In the genomic region with DNA sequence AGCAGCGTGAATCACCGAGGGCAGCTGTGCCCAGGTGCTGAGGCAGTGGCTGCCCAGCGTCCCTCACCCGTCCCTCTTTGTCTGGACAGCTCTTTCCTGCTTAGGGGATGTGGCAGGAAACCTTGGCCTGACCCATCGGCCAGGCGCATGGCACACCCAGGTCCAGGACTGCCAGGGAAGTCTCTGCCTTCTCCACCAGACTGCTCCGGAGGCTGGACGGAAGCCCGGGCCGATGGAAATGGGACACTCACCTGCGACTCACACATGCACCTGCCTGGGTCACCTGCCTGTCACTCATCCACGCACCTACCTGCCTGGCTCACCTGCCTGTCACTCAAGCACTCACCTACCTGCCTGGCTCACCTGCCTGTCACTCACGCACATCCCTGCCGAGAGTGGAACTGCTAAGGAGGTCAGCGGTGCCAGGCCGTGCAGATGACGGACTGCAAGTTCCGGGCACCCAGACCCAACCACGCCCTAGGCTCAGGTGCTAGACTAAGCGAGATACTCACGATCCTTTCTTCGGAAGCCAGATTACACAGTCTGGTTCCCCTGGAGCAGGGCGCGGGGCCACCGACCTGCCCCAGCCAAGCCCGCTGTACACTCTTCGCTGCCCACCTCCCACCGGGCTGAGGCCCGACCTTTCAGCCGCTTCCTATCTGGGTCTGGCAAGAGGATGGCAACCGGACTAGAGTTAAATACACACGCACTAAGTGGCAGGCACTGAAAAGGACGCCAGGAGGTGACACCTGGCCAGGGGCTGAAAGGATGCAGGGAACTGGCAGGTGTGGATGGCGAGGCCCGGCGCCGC, we compare ENCODE assay signal across 8 cellular contexts. TPM values are rescaled to one million over a fixed set of nuclear protein-coding genes. Genes with fewer than 3 reads are reported as not detected.
DNase-seq lines count a peak whose midpoint lies in the region; ATAC-seq and TF ChIP-seq lines count a peak whose summit lies in the region.

No MANE protein-coding gene starts in this region.

- H3K27me3 Mint-ChIP-seq in activated T-helper 1 cell treated with anti-CD3 and anti-CD28 coated beads, Interleukin-12 subunit alpha, Interleukin-12 subunit beta, Interleukin-2, Interleukin-4 antibody, amounts not matched to agents 30 ng/mL and 10 ng/mL and 1 ng/mL, durations not matched to agents 14 hours and 24 hours and 36 hours (ENCODE audit: insufficient read depth) = no peaks in the 10 kb centered on the region

- H3K9me3 ChIP-seq in iPS-18c (ENCODE audit: control insufficient read depth, insufficient read depth, low read length) = no peaks in the 10 kb centered on the region

- H3K4me3 Mint-ChIP-seq in activated T-helper 1 cell treated with anti-CD3 and anti-CD28 coated beads, Interleukin-12 subunit alpha, Interleukin-12 subunit beta, Interleukin-2, Interleukin-4 antibody, amounts not matched to agents 30 ng/mL and 10 ng/mL and 1 ng/mL, durations not matched to agents 14 hours and 24 hours and 36 hours = peak overlapping the region; percentile 90

- H3K9me3 Mint-ChIP-seq in activated T-helper 1 cell treated with anti-CD3 and anti-CD28 coated beads, Interleukin-12 subunit alpha, Interleukin-12 subunit beta, Interleukin-2, Interleukin-4 antibody, amounts not matched to agents 30 ng/mL and 10 ng/mL and 1 ng/mL, durations not matched to agents 14 hours and 24 hours and 36 hours = no peaks in the 10 kb centered on the region

- H3K4me3 ChIP-seq in AG09309 (ENCODE audit: control insufficient read depth, low read depth, low read length) (peak overlapping the region; percentile 83), iPS-18c (ENCODE audit: insufficient read depth, low read depth, low read length) (peak overlapping the region; percentile 86)

- ATAC-seq in HG03354 (IDR thresholded peaks at IDR 0.05; ENCODE audit: poor library complexity, severe bottlenecking, unreplicated experiment) (peak; percentile 15), HG02759 (IDR thresholded peaks at IDR 0.05; ENCODE audit: unreplicated experiment) (no peak)

- no peak for TF ChIP-seq CTCF in AG09309 (IDR thresholded peaks at IDR 0.05; ENCODE audit: control insufficient read depth, insufficient read depth, low read depth, low read length, missing control alignments)

- H3K27ac ChIP-seq in substantia nigra (ENCODE audit: low read depth, low read length, poor library complexity, severe bottlenecking) = peak overlapping the region; percentile 68

- DNase-seq in AG09309 (ENCODE audit: low read depth) (no peak), substantia nigra (lab: John Stamatoyannopoulos, UW) (no peak), SK-N-DZ (ENCODE audit: low spot score) (no peak)
- DNase-seq in activated T-helper 1 cell treated with anti-CD3 and anti-CD28 coated beads, Interleukin-12 subunit alpha, Interleukin-12 subunit beta, Interleukin-2, Interleukin-4 antibody, amounts not matched to agents 30 ng/mL and 10 ng/mL and 1 ng/mL, durations not matched to agents 14 hours and 24 hours and 36 hours (ENCODE audit: low spot score) = no peak
- no peak for DNase-seq in stimulated activated CD4-positive, alpha-beta T cell treated with anti-CD3 and anti-CD28 coated beads, Interleukin-1b, Interleukin-23, amount 100 ng/mL, for 48 hours

- H3K36me3 Mint-ChIP-seq in activated T-helper 1 cell treated with anti-CD3 and anti-CD28 coated beads, Interleukin-12 subunit alpha, Interleukin-12 subunit beta, Interleukin-2, Interleukin-4 antibody, amounts not matched to agents 30 ng/mL and 10 ng/mL and 1 ng/mL, durations not matched to agents 14 hours and 24 hours and 36 hours (ENCODE audit: low read depth) = peaks cover 24% of the 10 kb centered on the region

- peaks cover 40% of the 10 kb centered on the region for H3K4me1 Mint-ChIP-seq in activated T-helper 1 cell treated with anti-CD3 and anti-CD28 coated beads, Interleukin-12 subunit alpha, Interleukin-12 subunit beta, Interleukin-2, Interleukin-4 antibody, amounts not matched to agents 30 ng/mL and 10 ng/mL and 1 ng/mL, durations not matched to agents 14 hours and 24 hours and 36 hours (ENCODE audit: low read depth)

- H3K27ac Mint-ChIP-seq in activated T-helper 1 cell treated with anti-CD3 and anti-CD28 coated beads, Interleukin-12 subunit alpha, Interleukin-12 subunit beta, Interleukin-2, Interleukin-4 antibody, amounts not matched to agents 30 ng/mL and 10 ng/mL and 1 ng/mL, durations not matched to agents 14 hours and 24 hours and 36 hours = peak overlapping the region; percentile 63

- intact Hi-C loops in activated T-helper 1 cell treated with anti-CD3 and anti-CD28 coated beads, Interleukin-12 subunit alpha, Interleukin-12 subunit beta, Interleukin-2, Interleukin-4 antibody, amounts not matched to agents 30 ng/mL and 10 ng/mL and 1 ng/mL, durations not matched to agents 14 hours and 24 hours and 36 hours (cut with micrococcal nuclease) = loop anchor here (1.0 to 5.0 kb wide), 4 partner anchors 35 to 156 kb away; partner anchors contain the start of genes ACAP3, B3GALT6, C1orf159 and MRPL20

RNA-seq across cellular contexts. Expression of gene UBE2J2, which starts 1.1 kb away (rescaled TPM):
- total RNA-seq in activated T-helper 1 cell treated with anti-CD3 and anti-CD28 coated beads, Interleukin-12 subunit alpha, Interleukin-12 subunit beta, Interleukin-2, Interleukin-4 antibody, amounts not matched to agents 30 ng/mL and 10 ng/mL and 1 ng/mL, durations not matched to agents 14 hours and 24 hours and 36 hours = 95.6 and 99.5 TPM in 2 replicates
- 56.2 and 66.6 TPM in 2 replicates for polyA plus RNA-seq in SK-N-DZ (2014; cell fraction: cytosol; rRNA removed)
- polyA plus RNA-seq in SK-N-DZ (2014; cell fraction: nucleus; rRNA removed) = 44.0 and 59.8 TPM in 2 replicates

RNA-seq across cellular contexts. Expression of gene SCNN1D, which starts 7.7 kb away (rescaled TPM):
- 2.5 TPM in 2 replicates for total RNA-seq in activated T-helper 1 cell treated with anti-CD3 and anti-CD28 coated beads, Interleukin-12 subunit alpha, Interleukin-12 subunit beta, Interleukin-2, Interleukin-4 antibody, amounts not matched to agents 30 ng/mL and 10 ng/mL and 1 ng/mL, durations not matched to agents 14 hours and 24 hours and 36 hours
- polyA plus RNA-seq in SK-N-DZ (2014; cell fraction: cytosol; rRNA removed) = 1.0 and 3.2 TPM in 2 replicates
- polyA plus RNA-seq in SK-N-DZ (2014; cell fraction: nucleus; rRNA removed) = 16.0 and 17.2 TPM in 2 replicates

RNA-seq across cellular contexts. Expression of gene C1QTNF12, which starts 26.0 kb away (rescaled TPM):
- total RNA-seq in activated T-helper 1 cell treated with anti-CD3 and anti-CD28 coated beads, Interleukin-12 subunit alpha, Interleukin-12 subunit beta, Interleukin-2, Interleukin-4 antibody, amounts not matched to agents 30 ng/mL and 10 ng/mL and 1 ng/mL, durations not matched to agents 14 hours and 24 hours and 36 hours = 2.2 and 4.1 TPM in 2 replicates
- not detected in 2 replicates for polyA plus RNA-seq in SK-N-DZ (2014; cell fraction: cytosol; rRNA removed)
- 1.1 TPM in 2 replicates for polyA plus RNA-seq in SK-N-DZ (2014; cell fraction: nucleus; rRNA removed)

RNA-seq across cellular contexts. Expression of gene ACAP3, which starts 35.2 kb away (rescaled TPM):
- 47.7 and 55.1 TPM in 2 replicates for total RNA-seq in activated T-helper 1 cell treated with anti-CD3 and anti-CD28 coated beads, Interleukin-12 subunit alpha, Interleukin-12 subunit beta, Interleukin-2, Interleukin-4 antibody, amounts not matched to agents 30 ng/mL and 10 ng/mL and 1 ng/mL, durations not matched to agents 14 hours and 24 hours and 36 hours
- 30.5 and 31.1 TPM in 2 replicates for polyA plus RNA-seq in SK-N-DZ (2014; cell fraction: cytosol; rRNA removed)
- 600 and 662 TPM in 2 replicates for polyA plus RNA-seq in SK-N-DZ (2014; cell fraction: nucleus; rRNA removed)

RNA-seq across cellular contexts. Expression of gene PUSL1, which starts 35.9 kb away (rescaled TPM):
- 34.6 and 36.8 TPM in 2 replicates for total RNA-seq in activated T-helper 1 cell treated with anti-CD3 and anti-CD28 coated beads, Interleukin-12 subunit alpha, Interleukin-12 subunit beta, Interleukin-2, Interleukin-4 antibody, amounts not matched to agents 30 ng/mL and 10 ng/mL and 1 ng/mL, durations not matched to agents 14 hours and 24 hours and 36 hours
- polyA plus RNA-seq in SK-N-DZ (2014; cell fraction: cytosol; rRNA removed) = 26.7 and 45.0 TPM in 2 replicates
- 39.6 and 44.2 TPM in 2 replicates for polyA plus RNA-seq in SK-N-DZ (2014; cell fraction: nucleus; rRNA removed)
